9 cellular contexts compared by ENCODE assay signal in genomic region chr6:104527761-104528415, GRCh38.
A peak's percentile ranks its signal among the peaks of the same experiment; 100 is the strongest.
DNase-seq lines count a peak whose midpoint lies in the region; ATAC-seq and TF ChIP-seq lines count a peak whose summit lies in the region.
"Had no signal": no experiment of that assay in that cellular context is flagged by ENCODE, and none has a peak within 500 bp of the region (broad histone marks: within the 10 kb centered on the region; RNA-seq: fewer than 3 reads in every experiment).

No MANE protein-coding gene starts in this region.

- 52 to 68% (median 56%) methylated on average over 10 of the region's 10 CpGs for WGBS in stomach, 5 donors

- no peak overlapping the region for H3K4me3 ChIP-seq in OCI-LY1 (ENCODE audit: low read depth, low read length, poor library complexity, severe bottlenecking)
- H3K4me3 ChIP-seq in stomach = no peak overlapping the region

- H3K27me3 ChIP-seq in OCI-LY1 (ENCODE audit: insufficient read depth, low read length) (no peaks in the 10 kb centered on the region), stomach (no peaks in the 10 kb centered on the region)

- no peaks in the 10 kb centered on the region for H3K36me3 ChIP-seq in OCI-LY1 (ENCODE audit: insufficient read depth, low read length)
- no peaks in the 10 kb centered on the region for H3K36me3 ChIP-seq in stomach

- H3K4me2 ChIP-seq in OCI-LY1 (ENCODE audit: low read length) = no peak overlapping the region

- no peaks in the 10 kb centered on the region for H4K20me1 ChIP-seq in OCI-LY1 (ENCODE audit: insufficient read depth, low read length)

- ATAC-seq in stimulated activated effector memory CD8-positive, alpha-beta T cell treated with anti-CD3 and anti-CD28 coated beads, Interleukin-12 subunit alpha, Interleukin-12 subunit beta, amount 100 ng/mL, for 72 hours = peak; percentile 43
- ATAC-seq in HG03521 (IDR thresholded peaks at IDR 0.05; ENCODE audit: unreplicated experiment) = no peak
- ATAC-seq in GM19035 (IDR thresholded peaks at IDR 0.05; ENCODE audit: unreplicated experiment) = no peak

- no peak overlapping the region for H3K9ac ChIP-seq in OCI-LY1 (ENCODE audit: low read length)

- H3K36me3 Mint-ChIP-seq in stimulated activated effector memory CD8-positive, alpha-beta T cell treated with anti-CD3 and anti-CD28 coated beads, Interleukin-12 subunit alpha, Interleukin-12 subunit beta, amount 100 ng/mL, for 72 hours = no peaks in the 10 kb centered on the region
- H3K36me3 Mint-ChIP-seq: memory B cell had no signal

- H3K79me2 ChIP-seq in OCI-LY1 (ENCODE audit: insufficient read depth, low read length) = no peaks in the 10 kb centered on the region

- H3K4me1 ChIP-seq in OCI-LY1 (ENCODE audit: insufficient read depth, low read length, severe bottlenecking) = no peaks in the 10 kb centered on the region
- peaks cover 0 to 42% (median 16%) of the 10 kb centered on the region in 4 donors for H3K4me1 ChIP-seq in stomach

- H3K9me2 ChIP-seq in OCI-LY1 (ENCODE audit: low read depth, low read length) = no peaks in the 10 kb centered on the region

- no peak overlapping the region for H3K27ac ChIP-seq in OCI-LY1 (ENCODE audit: low read depth, low read length, poor library complexity, severe bottlenecking)
- no peak overlapping the region for H3K27ac ChIP-seq in stomach

- no peaks in the 10 kb centered on the region for H3K9me3 Mint-ChIP-seq in stimulated activated effector memory CD8-positive, alpha-beta T cell treated with anti-CD3 and anti-CD28 coated beads, Interleukin-12 subunit alpha, Interleukin-12 subunit beta, amount 100 ng/mL, for 72 hours
- H3K9me3 Mint-ChIP-seq: memory B cell had no signal

- DNase-seq in DMS53 (lab: John Stamatoyannopoulos, UW) (peak; percentile 54), DMS53 treated with DMSO at 0.1 percent for 48 hours (lab: John Stamatoyannopoulos, UW; ENCODE audit: unreplicated experiment) (no peak), fibroblast of gingiva (ENCODE audit: low read depth) (peak; percentile 13), stomach (no peak)
- DNase-seq in stimulated activated effector memory CD8-positive, alpha-beta T cell treated with anti-CD3 and anti-CD28 coated beads, Interleukin-12 subunit alpha, Interleukin-12 subunit beta, amount 100 ng/mL, for 72 hours (ENCODE audit: low spot score in 2 of 2) = no peak

- no peak for TF ChIP-seq POLR2A in stomach (IDR thresholded peaks at IDR 0.05)

- H3K9me3 ChIP-seq in OCI-LY1 (ENCODE audit: low read length) (no peaks in the 10 kb centered on the region), stomach (no peaks in the 10 kb centered on the region)

- peak; percentile 54 for TF ChIP-seq CTCF in OCI-LY1 (IDR thresholded peaks at IDR 0.05; ENCODE audit: low read length)
- TF ChIP-seq CTCF in stomach (IDR thresholded peaks at IDR 0.05) = no peak

- intact Hi-C loops in stomach (cut with DNase I; ENCODE audit: low total_unique reads) = no loop called here

- H3F3A ChIP-seq in OCI-LY1 (ENCODE audit: insufficient read depth, low read length) = no peaks in the 10 kb centered on the region

- no peaks in the 10 kb centered on the region for H3K4me1 Mint-ChIP-seq in stimulated activated effector memory CD8-positive, alpha-beta T cell treated with anti-CD3 and anti-CD28 coated beads, Interleukin-12 subunit alpha, Interleukin-12 subunit beta, amount 100 ng/mL, for 72 hours

- no peak overlapping the region for H3K4me3 Mint-ChIP-seq in stimulated activated effector memory CD8-positive, alpha-beta T cell treated with anti-CD3 and anti-CD28 coated beads, Interleukin-12 subunit alpha, Interleukin-12 subunit beta, amount 100 ng/mL, for 72 hours
- H3K4me3 Mint-ChIP-seq: memory B cell had no signal

- no peak for TF ChIP-seq EP300 in stomach (IDR thresholded peaks at IDR 0.05)

- H3K27ac Mint-ChIP-seq in stimulated activated effector memory CD8-positive, alpha-beta T cell treated with anti-CD3 and anti-CD28 coated beads, Interleukin-12 subunit alpha, Interleukin-12 subunit beta, amount 100 ng/mL, for 72 hours = no peak overlapping the region
- H3K27ac Mint-ChIP-seq: memory B cell had no signal

- no peak overlapping the region for H2AFZ ChIP-seq in OCI-LY1 (ENCODE audit: low read length)

Comparison
In these comparisons a context has a peak if more than half of its experiments do, and no peak if none do; other contexts are left out.
1. DNase-seq: peak in DMS53 (single experiment) and fibroblast of gingiva (single experiment); none in DMS53 treated with DMSO at 0.1 percent for 48 hours (single experiment), stimulated activated effector memory CD8-positive, alpha-beta T cell treated with anti-CD3 and anti-CD28 coated beads, Interleukin-12 subunit alpha, Interleukin-12 subunit beta, amount 100 ng/mL, for 72 hours (0 of 2) and stomach (single experiment).